In genomic region chr10:22720667-22721066, GRCh38 we compare ENCODE assay signal across 22 cellular contexts.
"Had no signal": no experiment of that assay in that cellular context is flagged by ENCODE, and none has a peak within 500 bp of the region (broad histone marks: within the 10 kb centered on the region; RNA-seq: fewer than 3 reads in every experiment).

No MANE protein-coding gene starts in this region.

- H3K4me1 ChIP-seq: SJCRH30 had no signal

- H3K36me3 ChIP-seq: SJCRH30 had no signal

- DNase-seq: IMR-90, Kasumi-1, MV-4-11, NCI-H1048, NCI-H1105, NCI-H1417, NCI-H1436 treated with DMSO at 0.1 percent for 48 hours, NCI-H1694, NCI-H187 treated with DMSO at 0.1 percent for 48 hours, NCI-H2029 treated with DMSO at 0.1 percent for 48 hours, NCI-H2171 treated with DMSO at 0.1 percent for 48 hours, NCI-H345, NCI-H524, NCI-H526 treated with DMSO at 0.1 percent for 48 hours, NCI-H774, PC-3, SHP77, SJCRH30 had no signal

- ATAC-seq: HepG2, Panc1, PC-3, SK-N-SH treated with all-trans-retinoic acid at 6 μM for 48 hours had no signal

- H3K27me3 ChIP-seq: SJCRH30 had no signal

- H3K4me3 ChIP-seq: SJCRH30 had no signal

- H3K4me2 ChIP-seq: KMS-11 had no signal

- H3K9ac ChIP-seq: KMS-11 had no signal

- H3K9me3 ChIP-seq: SJCRH30 had no signal
